In the genomic region with DNA sequence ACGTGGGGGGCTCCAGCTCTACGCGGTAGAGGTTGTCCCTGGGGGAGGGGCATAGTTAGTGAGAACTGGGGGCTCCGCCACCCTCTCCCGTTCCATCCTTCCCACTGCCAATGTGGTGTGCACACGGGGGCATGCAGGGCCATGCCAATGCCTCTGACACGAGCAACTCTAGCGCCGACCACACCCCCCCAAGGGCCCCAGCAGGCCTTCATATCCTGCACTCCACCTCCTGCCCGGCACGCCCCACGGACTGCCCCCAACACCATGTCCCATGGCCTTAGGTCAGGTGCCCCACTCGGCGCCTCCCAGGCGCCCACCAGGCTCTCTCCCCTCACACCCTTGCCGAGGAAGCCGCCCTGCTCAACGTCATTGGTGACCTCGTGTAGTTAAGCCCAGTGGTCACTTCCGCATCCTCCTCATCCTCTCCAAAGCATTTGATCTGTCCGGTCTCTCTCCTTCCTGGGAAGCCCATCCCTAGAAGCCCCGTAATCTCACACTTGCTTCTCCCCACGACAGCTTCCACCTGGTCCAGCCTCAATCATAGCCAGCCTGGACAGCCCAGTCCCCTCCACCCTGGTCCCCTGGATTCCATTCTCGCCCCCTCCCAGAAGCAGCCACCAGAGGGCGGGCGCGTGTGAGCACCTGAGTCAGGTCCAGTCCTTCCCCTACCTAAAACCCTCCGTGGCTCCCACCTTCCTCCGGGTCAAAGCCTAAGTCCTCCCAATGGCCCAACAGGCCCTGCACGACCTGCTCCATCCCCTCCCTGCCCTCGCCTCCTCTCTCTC, we compare ENCODE assay signal across 9 cellular contexts. TPM values are rescaled to one million over a fixed set of nuclear protein-coding genes. Genes with fewer than 3 reads are reported as not detected.
DNase-seq lines count a peak whose midpoint lies in the region; ATAC-seq, FAIRE-seq and TF ChIP-seq lines count a peak whose summit lies in the region.
"Had no signal": no experiment of that assay in that cellular context is flagged by ENCODE, and none has a peak within 500 bp of the region (broad histone marks: within the 10 kb centered on the region; RNA-seq: fewer than 3 reads in every experiment).

No MANE protein-coding gene starts in this region.

- CTCF ChIA-PET in A549 (lab: Yijun Ruan, JAX) = interaction anchor here (0.7 to 3.8 kb wide), 8 partner anchors 9 to 155 kb away, joined by 3 to 18 read pairs (median 4); no protein-coding TSS in a partner anchor

- peaks cover 13% of the 10 kb centered on the region for H3K4me1 ChIP-seq in A549
- H3K4me1 ChIP-seq in tibial nerve = peaks cover 0 to 4% (median 0%) of the 10 kb centered on the region in 4 donors

- H3K9me3 ChIP-seq in A549 (no peaks in the 10 kb centered on the region), SU-DHL-6 (ENCODE audit: insufficient read depth, low read length) (no peaks in the 10 kb centered on the region), tibial nerve (no peaks in the 10 kb centered on the region)

- H3K27me3 ChIP-seq in SU-DHL-6 (ENCODE audit: low read length) (no peaks in the 10 kb centered on the region), tibial nerve (peaks cover 0 to 8% of the 10 kb centered on the region in 2 donors)

- no peak overlapping the region for H2AFZ ChIP-seq in SU-DHL-6 (ENCODE audit: low read depth, low read length, severe bottlenecking)

- 39% methylated on average over 23 of the region's 31 CpGs for WGBS in A549 (ENCODE audit: missing lambda C conversion rate)
- 83% methylated on average over 31 of the region's 31 CpGs for WGBS in tibial nerve, 2 donors

- no peaks in the 10 kb centered on the region for H3F3A ChIP-seq in SU-DHL-6 (ENCODE audit: insufficient read depth)

- no peak for FAIRE-seq in A549 (lab: Jason Lieb, UNC)
- FAIRE-seq in GM12891 (lab: Jason Lieb, UNC) = no peak

- TF ChIP-seq CTCF in A549 (IDR thresholded peaks at IDR 0.05) = no peak; the same call in 2 of the 3 replicates
- TF ChIP-seq CTCF in GM12872 (IDR thresholded peaks at IDR 0.05; ENCODE audit: insufficient read depth, low read depth, low read length) = peak; percentile 49
- TF ChIP-seq CTCF in SU-DHL-6 (IDR thresholded peaks at IDR 0.05; ENCODE audit: insufficient read depth, low read length, poor library complexity, severe bottlenecking) = peak; percentile 25
- TF ChIP-seq CTCF in fibroblast of pulmonary artery (IDR thresholded peaks at IDR 0.05; ENCODE audit: low read length, missing control alignments) = peak; percentile 24
- peak in 1 of 5 experiments; percentile 8 for TF ChIP-seq CTCF in tibial nerve (IDR thresholded peaks at IDR 0.05)

- DNase-seq in A549 (ENCODE audit: low read depth in 1 of 2, low spot score in 1 of 2) = no peak
- DNase-seq in fibroblast of pulmonary artery (ENCODE audit: low read depth) = no peak
- DNase-seq in activated CD4-positive, CD25-positive, alpha-beta regulatory T cell treated with anti-CD3 and anti-CD28 coated beads, Interleukin-2, amount 50 U/mL, for 72 hours = no peak
- no peak for DNase-seq in tibial nerve (ENCODE audit: low spot score in 2 of 2)
- no peak for DNase-seq in GM12891 (ENCODE audit: insufficient read length, low spot score)
- DNase-seq: COR-L47 had no signal

- no peaks in the 10 kb centered on the region for H3K79me2 ChIP-seq in SU-DHL-6 (ENCODE audit: insufficient read depth, low read length)

- POLR2A ChIA-PET in A549 (lab: Yijun Ruan, JAX) = no interaction called here

- TF ChIP-seq RAD21 in A549 (conservative IDR thresholded peaks at IDR 0.05 in 1 of 2, IDR thresholded peaks at IDR 0.05 in 1 of 2) = no peak

- TF ChIP-seq POLR2A in A549 (IDR thresholded peaks at IDR 0.05; ENCODE audit: low read length) (no peak), tibial nerve (IDR thresholded peaks at IDR 0.05) (no peak), GM12891 (IDR thresholded peaks at IDR 0.05; ENCODE audit: low read depth, low read length) (no peak)

- no peaks in the 10 kb centered on the region for H3K9me2 ChIP-seq in SU-DHL-6 (replicated peaks; ENCODE audit: insufficient read depth, low read length)

- ATAC-seq in A549 (peak; percentile 55 to 74; a peak in 5 of 6 replicates), HG03439 (IDR thresholded peaks at IDR 0.05; ENCODE audit: unreplicated experiment) (no peak)

- no peak overlapping the region for H3K9ac ChIP-seq in SU-DHL-6 (ENCODE audit: low read length)

- no peak for TF ChIP-seq EP300 in A549 (IDR thresholded peaks at IDR 0.05)
- no peak for TF ChIP-seq EP300 in tibial nerve (IDR thresholded peaks at IDR 0.05)

- no peaks in the 10 kb centered on the region for H4K20me1 ChIP-seq in SU-DHL-6 (ENCODE audit: low read depth, low read length)

- peak overlapping the region; percentile 58 for H3K4me2 ChIP-seq in A549
- H3K4me2 ChIP-seq in SU-DHL-6 (ENCODE audit: low read depth, low read length, poor library complexity, severe bottlenecking) = no peak overlapping the region

- 0 out of 6 replicates have a peak overlapping the region, but pooled peaks of 1 of the 2 experiments have one; percentile 76 for H3K27ac ChIP-seq in A549
- H3K27ac ChIP-seq in SU-DHL-6 (ENCODE audit: low read depth, low read length) = no peak overlapping the region
- no peak overlapping the region for H3K27ac ChIP-seq in tibial nerve

- H3K36me3 ChIP-seq in SU-DHL-6 (ENCODE audit: low read length) (no peaks in the 10 kb centered on the region), tibial nerve (no peaks in the 10 kb centered on the region)

- H3K4me3 ChIP-seq in A549 = no peak overlapping the region; the same call in 2 of the 3 replicates
- H3K4me3 ChIP-seq in SU-DHL-6 (ENCODE audit: insufficient read depth, low read length, poor library complexity, severe bottlenecking) = no peak overlapping the region
- no peak overlapping the region for H3K4me3 ChIP-seq in fibroblast of pulmonary artery (replicated peaks; ENCODE audit: low read depth, low read length)
- H3K4me3 ChIP-seq in tibial nerve = peak overlapping the region in 1 of 4 donors; percentile 42

TF ChIP-seq in A549, 52 proteins besides CTCF, POLR2A, EP300 and RAD21 (continues in another document):
- TF ChIP-seq SMC3 (IDR thresholded peaks at IDR 0.05) (0 out of 3 replicates have a peak, but pooled peaks have one; percentile 17), RCOR1 (IDR thresholded peaks at IDR 0.05; ENCODE audit: low read depth, low read length) (no peak), USF2 (IDR thresholded peaks at IDR 0.05) (no peak), RARB (CRISPR knock-in tag; IDR thresholded peaks at IDR 0.05) (no peak)

TF ChIP-seq in GM12891, 5 proteins besides CTCF, POLR2A, EP300 and RAD21:
- TF ChIP-seq POLR2AphosphoS5 (IDR thresholded peaks at IDR 0.05; ENCODE audit: low read depth, low read length) (no peak), PAX5 (IDR thresholded peaks at IDR 0.05; ENCODE audit: insufficient read depth, low read length, severe bottlenecking) (no peak), SPI1 (IDR thresholded peaks at IDR 0.05; ENCODE audit: low read depth, low read length) (no peak), POU2F2 (IDR thresholded peaks at IDR 0.05; ENCODE audit: low read depth, low read length) (no peak), TAF1 (IDR thresholded peaks at IDR 0.05; ENCODE audit: low read depth, low read length) (no peak)

RNA-seq across cellular contexts. Expression of gene SEMA6B, which starts 2.1 kb away (rescaled TPM):
- polyA plus RNA-seq in A549 (2011; rRNA removed) (5.4 and 5.7 TPM in 2 replicates), A549 (2017; fragmentation: RNase III; extraction: RNeasy Plus Mini Kit Qiagen cat#74134 plus additional on column Dnase treatment) (8.0 to 9.0 TPM (median 9.0 TPM) in 3 replicates)
- 8.7 and 11.2 TPM in 2 replicates for polyA plus RNA-seq in A549 (2012; cell fraction: cytosol; rRNA removed)
- 10.1 and 12.4 TPM in 2 replicates for polyA plus RNA-seq in A549 (2012; cell fraction: nucleus; rRNA removed)
- polyA minus RNA-seq in A549 (2011; rRNA and poly(A)+ RNA removed) = 16.0 and 17.2 TPM in 2 replicates
- 10 to 100 TPM in 2 of 4 donors, 1 to 10 TPM in 2; 1.5 to 18.6 (median 7.4) TPM for total RNA-seq in tibial nerve
- 0.03 TPM for polyA plus RNA-seq in GM12891 (2012; ENCODE audit: low read depth, missing spikeins)

RNA-seq across cellular contexts. Expression of gene LRG1, which starts 17.5 kb away (rescaled TPM):
- polyA plus RNA-seq in A549 (2011; rRNA removed) (0.18 and 0.21 TPM in 2 replicates), A549 (2017; fragmentation: RNase III; extraction: RNeasy Plus Mini Kit Qiagen cat#74134 plus additional on column Dnase treatment) (0.03 to 0.04 TPM in 2 of 3 replicates, not detected in the other)
- 0.03 and 0.05 TPM in 2 replicates for polyA plus RNA-seq in A549 (2012; cell fraction: cytosol; rRNA removed)
- polyA plus RNA-seq in A549 (2012; cell fraction: nucleus; rRNA removed) = 0.05 and 0.09 TPM in 2 replicates
- polyA minus RNA-seq in A549 (2011; rRNA and poly(A)+ RNA removed) = 0.08 and 0.19 TPM in 2 replicates
- 1 to 10 TPM in 3 of 4 donors, under 1 TPM in 1; 0.66 to 2.5 (median 1.4) TPM for total RNA-seq in tibial nerve
- 1.4 TPM for polyA plus RNA-seq in GM12891 (2012; ENCODE audit: low read depth, missing spikeins)

RNA-seq across cellular contexts. Expression of gene PLIN5, which starts 22.4 kb away (rescaled TPM):
- polyA plus RNA-seq in A549 (2011; rRNA removed) (0.04 and 0.25 TPM in 2 replicates), A549 (2017; fragmentation: RNase III; extraction: RNeasy Plus Mini Kit Qiagen cat#74134 plus additional on column Dnase treatment) (0.08 to 0.11 TPM in 2 of 3 replicates, not detected in the other)
- 0.04 and 0.05 TPM in 2 replicates for polyA plus RNA-seq in A549 (2012; cell fraction: cytosol; rRNA removed)
- 0.31 and 0.49 TPM in 2 replicates for polyA plus RNA-seq in A549 (2012; cell fraction: nucleus; rRNA removed)
- not detected in 2 replicates for polyA minus RNA-seq in A549 (2011; rRNA and poly(A)+ RNA removed)
- 10 to 100 TPM; 12.0 to 26.7 (median 19.1) TPM for total RNA-seq in tibial nerve
- polyA plus RNA-seq in GM12891 (2012; ENCODE audit: low read depth, missing spikeins) = 0.24 TPM

RNA-seq across cellular contexts. Expression of gene PLIN4, which starts 39.1 kb away (rescaled TPM):
- polyA plus RNA-seq in A549 (2011; rRNA removed) (0.04 and 0.07 TPM in 2 replicates), A549 (2017; fragmentation: RNase III; extraction: RNeasy Plus Mini Kit Qiagen cat#74134 plus additional on column Dnase treatment) (0.20 to 0.24 TPM (median 0.23 TPM) in 3 replicates)
- polyA plus RNA-seq in A549 (2012; cell fraction: cytosol; rRNA removed) = 0.07 and 0.10 TPM in 2 replicates
- 0.53 and 0.65 TPM in 2 replicates for polyA plus RNA-seq in A549 (2012; cell fraction: nucleus; rRNA removed)
- polyA minus RNA-seq in A549 (2011; rRNA and poly(A)+ RNA removed) = 0.05 TPM in 1 of 2 replicates, not detected in the other
- total RNA-seq in tibial nerve = 100 to 1,000 TPM in 3 of 4 donors, 10 to 100 TPM in 1; 65.1 to 689 (median 138) TPM
- polyA plus RNA-seq in GM12891 (2012; ENCODE audit: low read depth, missing spikeins) = 0.54 TPM
